ENCODE assay signal across 8 cellular contexts in genomic region chr2:101151141-101151858, GRCh38. TPM values are rescaled to one million over a fixed set of nuclear protein-coding genes. Genes with fewer than 3 reads are reported as not detected.
DNase-seq lines count a peak whose midpoint lies in the region; ATAC-seq and TF ChIP-seq lines count a peak whose summit lies in the region.

Gene TBC1D8 (minus strand): TSS chr2:101151382. CDS start chr2:101151253, 129 bp downstream.

- H3K4me1 Mint-ChIP-seq in activated CD4-positive, alpha-beta T cell treated with anti-CD3 and anti-CD28 coated beads for 36 hours = peaks cover 24% of the 10 kb centered on the region

- H3K9me3 Mint-ChIP-seq in activated CD4-positive, alpha-beta T cell treated with anti-CD3 and anti-CD28 coated beads for 36 hours (ENCODE audit: low read depth) = no peaks in the 10 kb centered on the region

- H3K4me3 Mint-ChIP-seq in activated CD4-positive, alpha-beta T cell treated with anti-CD3 and anti-CD28 coated beads for 36 hours = peak within 1 kb of the TSS; percentile 71

- H3K27me3 Mint-ChIP-seq in activated CD4-positive, alpha-beta T cell treated with anti-CD3 and anti-CD28 coated beads for 36 hours = peaks cover 21% of the 10 kb centered on the region

- H3K36me3 Mint-ChIP-seq in activated CD4-positive, alpha-beta T cell treated with anti-CD3 and anti-CD28 coated beads for 36 hours (ENCODE audit: low read depth) = no peaks in the 10 kb centered on the region

- peak; percentile 65 for ATAC-seq in HG02970 (IDR thresholded peaks at IDR 0.05; ENCODE audit: low FRiP score, unreplicated experiment)
- ATAC-seq in activated CD4-positive, alpha-beta T cell treated with anti-CD3 and anti-CD28 coated beads for 36 hours = peak; percentile 93

- no peaks in the 10 kb centered on the region for H3K27me3 ChIP-seq in kidney epithelial cell (ENCODE audit: control insufficient read depth, insufficient read depth, low read length)

- DNase-seq in NCI-H524 (lab: John Stamatoyannopoulos, UW) (peak; percentile 57 to 75), NCI-H524 treated with DMSO at 0.1 percent for 48 hours (lab: John Stamatoyannopoulos, UW) (no peak), NCI-H2196 (lab: John Stamatoyannopoulos, UW; ENCODE audit: unreplicated experiment) (peak; percentile 85), choroid plexus epithelial cell (ENCODE audit: low read depth) (peak; percentile 71), kidney epithelial cell (ENCODE audit: low read depth) (no peak)
- DNase-seq in activated CD4-positive, alpha-beta T cell treated with anti-CD3 and anti-CD28 coated beads for 36 hours = peak; percentile 82
- peak; percentile 41 to 67 (median 55) for DNase-seq in stimulated activated CD4-positive, alpha-beta T cell treated with anti-CD3 and anti-CD28 coated beads, Interleukin-12 subunit alpha, Interleukin-12 subunit beta, amount 100 ng/mL, for 48 hours (ENCODE audit: low read depth in 2 of 3, low spot score in 1 of 3)

- POLR2A ChIA-PET in activated CD4-positive, alpha-beta T cell treated with anti-CD3 and anti-CD28 coated beads for 36 hours (lab: Charles Lee) = no interaction called here

- H3K27ac Mint-ChIP-seq in activated CD4-positive, alpha-beta T cell treated with anti-CD3 and anti-CD28 coated beads for 36 hours = peak within 1 kb of the TSS; percentile 55

- TF ChIP-seq CTCF in choroid plexus epithelial cell (conservative IDR thresholded peaks at IDR 0.05; ENCODE audit: low read depth, low read length) (no peak), kidney epithelial cell (IDR thresholded peaks at IDR 0.05; ENCODE audit: insufficient read depth, low read length, poor library complexity, severe bottlenecking) (no peak)

- intact Hi-C loops in activated CD4-positive, alpha-beta T cell treated with anti-CD3 and anti-CD28 coated beads for 36 hours (cut with DNase I, micrococcal nuclease) = loop anchor here (1.0 to 5.0 kb wide), 7 partner anchors 54 to 588 kb away; partner anchors contain the start of genes RPL31 (in 2 of the 2), CNOT11 (in 1 of the 2) and PDCL3 (in 1 of the 2)

- H3K4me3 ChIP-seq in choroid plexus epithelial cell (ENCODE audit: low read depth, low read length) (peak within 1 kb of the TSS; percentile 59), kidney epithelial cell (ENCODE audit: low read depth, low read length) (peak within 1 kb of the TSS; percentile 67)

- CTCF ChIA-PET in activated CD4-positive, alpha-beta T cell treated with anti-CD3 and anti-CD28 coated beads for 36 hours (lab: Charles Lee) = interaction anchor here (0.8 to 2.4 kb wide), 6 partner anchors 37 to 139 kb away, joined by 3 to 9 read pairs (median 5); no protein-coding TSS in a partner anchor

- H3K36me3 ChIP-seq in kidney epithelial cell (ENCODE audit: control insufficient read depth, insufficient read depth, low read length) = no peaks in the 10 kb centered on the region

RNA-seq across cellular contexts. Expression of gene TBC1D8, which starts in this region (rescaled TPM):
- total RNA-seq in activated CD4-positive, alpha-beta T cell treated with anti-CD3 and anti-CD28 coated beads for 36 hours = 1 to 10 TPM; 3.3 to 3.4 TPM
- total RNA-seq in kidney epithelial cell = 16.8 and 17.3 TPM in 2 replicates

Comparison
In these comparisons a context has a peak if more than half of its experiments do, and no peak if none do; other contexts are left out.
1. DNase-seq: peak in NCI-H524 (2 of 2), NCI-H2196 (single experiment), activated CD4-positive, alpha-beta T cell treated with anti-CD3 and anti-CD28 coated beads for 36 hours (single experiment), choroid plexus epithelial cell (single experiment) and stimulated activated CD4-positive, alpha-beta T cell treated with anti-CD3 and anti-CD28 coated beads, Interleukin-12 subunit alpha, Interleukin-12 subunit beta, amount 100 ng/mL, for 48 hours (3 of 3); none in NCI-H524 treated with DMSO at 0.1 percent for 48 hours (single experiment) and kidney epithelial cell (single experiment).